14 cellular contexts compared by ENCODE assay signal in genomic region chr10:71933651-71934050, GRCh38. TPM values are rescaled to one million over a fixed set of nuclear protein-coding genes. Genes with fewer than 3 reads are reported as not detected.
A peak's percentile ranks its signal among the peaks of the same experiment; 100 is the strongest.
DNase-seq lines count a peak whose midpoint lies in the region; ATAC-seq lines count a peak whose summit lies in the region.
"Had no signal": no experiment of that assay in that cellular context is flagged by ENCODE, and none has a peak within 500 bp of the region (broad histone marks: within the 10 kb centered on the region; RNA-seq: fewer than 3 reads in every experiment).

No MANE protein-coding gene starts in this region.

- H3K27me3 Mint-ChIP-seq in activated CD8-positive, alpha-beta memory T cell treated with anti-CD3 and anti-CD28 coated beads, Interleukin-2, amount 10 ng/mL, durations not matched to agents 7 days and 5 days = peaks cover 51% of the 10 kb centered on the region
- H3K27me3 Mint-ChIP-seq in activated T-helper 17 cell treated with anti-CD3 and anti-CD28 coated beads, Interleukin-2, amount 50 U/mL, for 72 hours = no peaks in the 10 kb centered on the region
- H3K27me3 Mint-ChIP-seq in stimulated activated naive CD8-positive, alpha-beta T cell treated with anti-CD3 and anti-CD28 coated beads, Interleukin-15, amount 100 ng/mL, for 72 hours = no peaks in the 10 kb centered on the region
- H3K27me3 Mint-ChIP-seq: activated B cell treated with CpG ODN at 0.5 μM for 24 hours had no signal

- H3K4me3 Mint-ChIP-seq in activated CD8-positive, alpha-beta memory T cell treated with anti-CD3 and anti-CD28 coated beads, Interleukin-2, amount 10 ng/mL, durations not matched to agents 7 days and 5 days = no peak overlapping the region
- peak overlapping the region; percentile 49 for H3K4me3 Mint-ChIP-seq in activated T-helper 17 cell treated with anti-CD3 and anti-CD28 coated beads, Interleukin-2, amount 50 U/mL, for 72 hours
- peak overlapping the region; percentile 53 to 54 for H3K4me3 Mint-ChIP-seq in stimulated activated naive CD8-positive, alpha-beta T cell treated with anti-CD3 and anti-CD28 coated beads, Interleukin-15, amount 100 ng/mL, for 72 hours
- H3K4me3 Mint-ChIP-seq: activated B cell treated with CpG ODN at 0.5 μM for 24 hours had no signal

- H3K27ac Mint-ChIP-seq in activated CD8-positive, alpha-beta memory T cell treated with anti-CD3 and anti-CD28 coated beads, Interleukin-2, amount 10 ng/mL, durations not matched to agents 7 days and 5 days = no peak overlapping the region
- peak overlapping the region; percentile 69 for H3K27ac Mint-ChIP-seq in activated T-helper 17 cell treated with anti-CD3 and anti-CD28 coated beads, Interleukin-2, amount 50 U/mL, for 72 hours
- peak overlapping the region; percentile 13 to 44 for H3K27ac Mint-ChIP-seq in stimulated activated naive CD8-positive, alpha-beta T cell treated with anti-CD3 and anti-CD28 coated beads, Interleukin-15, amount 100 ng/mL, for 72 hours
- H3K27ac Mint-ChIP-seq: activated B cell treated with CpG ODN at 0.5 μM for 24 hours had no signal

- no peaks in the 10 kb centered on the region for H3K9me3 Mint-ChIP-seq in activated CD8-positive, alpha-beta memory T cell treated with anti-CD3 and anti-CD28 coated beads, Interleukin-2, amount 10 ng/mL, durations not matched to agents 7 days and 5 days (ENCODE audit: low read depth)
- H3K9me3 Mint-ChIP-seq in activated T-helper 17 cell treated with anti-CD3 and anti-CD28 coated beads, Interleukin-2, amount 50 U/mL, for 72 hours = peaks cover 5% of the 10 kb centered on the region
- peaks cover 14 to 26% of the 10 kb centered on the region in 2 donors for H3K9me3 Mint-ChIP-seq in stimulated activated naive CD8-positive, alpha-beta T cell treated with anti-CD3 and anti-CD28 coated beads, Interleukin-15, amount 100 ng/mL, for 72 hours

- CTCF ChIA-PET in activated CD8-positive, alpha-beta memory T cell treated with anti-CD3 and anti-CD28 coated beads, Interleukin-2, amount 10 ng/mL, durations not matched to agents 7 days and 5 days (lab: Charles Lee) = interaction anchor here (0.7 to 1.2 kb wide), 2 partner anchors 37 to 1031 kb away, joined by 3 read pairs; no protein-coding TSS in a partner anchor

- H3K36me3 Mint-ChIP-seq in activated CD8-positive, alpha-beta memory T cell treated with anti-CD3 and anti-CD28 coated beads, Interleukin-2, amount 10 ng/mL, durations not matched to agents 7 days and 5 days = peaks cover 8% of the 10 kb centered on the region
- H3K36me3 Mint-ChIP-seq in activated T-helper 17 cell treated with anti-CD3 and anti-CD28 coated beads, Interleukin-2, amount 50 U/mL, for 72 hours (ENCODE audit: low read depth) = no peaks in the 10 kb centered on the region

- H3K4me1 Mint-ChIP-seq in activated CD8-positive, alpha-beta memory T cell treated with anti-CD3 and anti-CD28 coated beads, Interleukin-2, amount 10 ng/mL, durations not matched to agents 7 days and 5 days = peaks cover 10% of the 10 kb centered on the region
- peaks cover 24% of the 10 kb centered on the region for H3K4me1 Mint-ChIP-seq in activated T-helper 17 cell treated with anti-CD3 and anti-CD28 coated beads, Interleukin-2, amount 50 U/mL, for 72 hours
- H3K4me1 Mint-ChIP-seq in stimulated activated naive CD8-positive, alpha-beta T cell treated with anti-CD3 and anti-CD28 coated beads, Interleukin-15, amount 100 ng/mL, for 72 hours = peaks cover 34% of the 10 kb centered on the region

- DNase-seq in activated CD8-positive, alpha-beta memory T cell treated with anti-CD3 and anti-CD28 coated beads for 24 hours = peak; percentile 65
- DNase-seq in activated CD8-positive, alpha-beta memory T cell treated with anti-CD3 and anti-CD28 coated beads, Interleukin-2, amount 10 ng/mL, durations not matched to agents 7 days and 5 days = no peak
- DNase-seq in stimulated activated CD4-positive, alpha-beta T cell treated with anti-CD3 and anti-CD28 coated beads, Interleukin-2, amount 100 ng/mL, for 24 hours = peak; percentile 58 to 74
- DNase-seq in stimulated activated naive CD8-positive, alpha-beta T cell treated with anti-CD3 and anti-CD28 coated beads, Interleukin-15, amount 100 ng/mL, for 72 hours = peak; percentile 51 to 68
- no peak for DNase-seq in NCI-H1436 (lab: John Stamatoyannopoulos, UW)
- no peak for DNase-seq in SK-N-DZ (ENCODE audit: low spot score)
- DNase-seq: activated B cell treated with CpG ODN at 0.5 μM for 24 hours, H7, heart right ventricle, NCI-H1092, SHP77, small intestine had no signal

- no peak for ATAC-seq in activated CD8-positive, alpha-beta memory T cell treated with anti-CD3 and anti-CD28 coated beads, Interleukin-2, amount 10 ng/mL, durations not matched to agents 7 days and 5 days
- ATAC-seq in activated T-helper 17 cell treated with anti-CD3 and anti-CD28 coated beads, Interleukin-2, amount 50 U/mL, for 72 hours (replicated peaks) = peak; percentile 98
- peak; percentile 96 for ATAC-seq in stimulated activated naive CD8-positive, alpha-beta T cell treated with anti-CD3 and anti-CD28 coated beads, Interleukin-15, amount 100 ng/mL, for 72 hours
- ATAC-seq in HG02798 (IDR thresholded peaks at IDR 0.05; ENCODE audit: poor library complexity, unreplicated experiment) = no peak
- ATAC-seq: heart right ventricle had no signal

RNA-seq across cellular contexts. Expression of gene CHST3, which starts 30.5 kb away (rescaled TPM):
- total RNA-seq in activated CD8-positive, alpha-beta memory T cell treated with anti-CD3 and anti-CD28 coated beads, Interleukin-2, amount 10 ng/mL, durations not matched to agents 7 days and 5 days = under 1 TPM in 1 of 2 experiments, not detected in 1; 0.05 TPM
- total RNA-seq in activated T-helper 17 cell treated with anti-CD3 and anti-CD28 coated beads, Interleukin-2, amount 50 U/mL, for 72 hours = under 1 TPM in 1 of 2 donors, not detected in 1; 0.19 TPM
- 0.85 and 1.9 TPM in 2 replicates for polyA plus RNA-seq in SK-N-DZ (2014; cell fraction: cytosol; rRNA removed)
- polyA plus RNA-seq in SK-N-DZ (2014; cell fraction: nucleus; rRNA removed) = 0.63 and 0.91 TPM in 2 replicates
- total RNA-seq: activated B cell treated with CpG ODN at 0.5 μM for 24 hours had no signal

Comparison
In these comparisons a context has a peak if more than half of its experiments do, and no peak if none do; other contexts are left out.
1. DNase-seq: peak in activated CD8-positive, alpha-beta memory T cell treated with anti-CD3 and anti-CD28 coated beads for 24 hours (single experiment), stimulated activated CD4-positive, alpha-beta T cell treated with anti-CD3 and anti-CD28 coated beads, Interleukin-2, amount 100 ng/mL, for 24 hours (2 of 2) and stimulated activated naive CD8-positive, alpha-beta T cell treated with anti-CD3 and anti-CD28 coated beads, Interleukin-15, amount 100 ng/mL, for 72 hours (2 of 2); none in activated CD8-positive, alpha-beta memory T cell treated with anti-CD3 and anti-CD28 coated beads, Interleukin-2, amount 10 ng/mL, durations not matched to agents 7 days and 5 days (single experiment), NCI-H1436 (single experiment) and SK-N-DZ (single experiment).
2. ATAC-seq: peak in activated T-helper 17 cell treated with anti-CD3 and anti-CD28 coated beads, Interleukin-2, amount 50 U/mL, for 72 hours (single experiment) and stimulated activated naive CD8-positive, alpha-beta T cell treated with anti-CD3 and anti-CD28 coated beads, Interleukin-15, amount 100 ng/mL, for 72 hours (single experiment); none in activated CD8-positive, alpha-beta memory T cell treated with anti-CD3 and anti-CD28 coated beads, Interleukin-2, amount 10 ng/mL, durations not matched to agents 7 days and 5 days (single experiment) and HG02798 (single experiment).